In genomic region chr7:73520673-73521635, GRCh38 we compare ENCODE assay signal across 1 cellular context.
TF ChIP-seq lines count a peak whose summit lies in the region.

No MANE protein-coding gene starts in this region.

TF ChIP-seq in HepG2, 621 proteins besides CTCF, POLR2A, EP300 and RAD21:
- TF ChIP-seq MAZ (IDR thresholded peaks at IDR 0.05; ENCODE audit: borderline replicate concordance, low read depth, low read length): no peak
- TF ChIP-seq MAZ (CRISPR knock-in tag; IDR thresholded peaks at IDR 0.05; ENCODE audit: low read depth): 0 out of 2 replicates have a peak, but pooled peaks have one; percentile 34
- no peak for TF ChIP-seq SMAD9 (CRISPR knock-in tag; IDR thresholded peaks at IDR 0.05)
- TF ChIP-seq CBX2 (IDR thresholded peaks at IDR 0.05; ENCODE audit: low read depth, low read length): no peak
- TF ChIP-seq CBX2 (CRISPR knock-in tag; IDR thresholded peaks at IDR 0.05; ENCODE audit: low read depth): no peak
- TF ChIP-seq, protein P1, sequence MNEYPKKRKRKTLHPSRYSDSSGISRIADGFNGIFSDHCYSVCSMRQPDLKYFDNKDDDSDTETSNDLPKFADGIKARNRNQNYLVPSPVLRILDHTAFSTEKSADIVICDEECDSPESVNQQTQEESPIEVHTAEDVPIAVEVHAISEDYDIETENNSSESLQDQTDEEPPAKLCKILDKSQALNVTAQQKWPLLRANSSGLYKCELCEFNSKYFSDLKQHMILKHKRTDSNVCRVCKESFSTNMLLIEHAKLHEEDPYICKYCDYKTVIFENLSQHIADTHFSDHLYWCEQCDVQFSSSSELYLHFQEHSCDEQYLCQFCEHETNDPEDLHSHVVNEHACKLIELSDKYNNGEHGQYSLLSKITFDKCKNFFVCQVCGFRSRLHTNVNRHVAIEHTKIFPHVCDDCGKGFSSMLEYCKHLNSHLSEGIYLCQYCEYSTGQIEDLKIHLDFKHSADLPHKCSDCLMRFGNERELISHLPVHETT (CRISPR knock-in tag; conservative IDR thresholded peaks at IDR 0.05): no peak
- TF ChIP-seq PLRG1 (conservative IDR thresholded peaks at IDR 0.05): no peak
- 0 out of 2 replicates have a peak, but pooled peaks have one; percentile 31 for TF ChIP-seq DNMT3B (CRISPR knock-in tag; conservative IDR thresholded peaks at IDR 0.05)
- TF ChIP-seq ZNF674 (CRISPR knock-in tag; IDR thresholded peaks at IDR 0.05; ENCODE audit: low read depth): 0 out of 2 replicates have a peak, but pooled peaks have one; percentile 11
- no peak for TF ChIP-seq KDM2A (CRISPR knock-in tag; IDR thresholded peaks at IDR 0.05; ENCODE audit: borderline replicate concordance, low read depth)
- TF ChIP-seq ZNF615 (CRISPR knock-in tag; IDR thresholded peaks at IDR 0.05; ENCODE audit: borderline replicate concordance): 0 out of 2 replicates have a peak, but pooled peaks have one; percentile 60
- peak; percentile 32 for TF ChIP-seq XRCC5 (optimal IDR thresholded peaks at IDR 0.05; ENCODE audit: low read length)
- TF ChIP-seq SALL2 (CRISPR knock-in tag; IDR thresholded peaks at IDR 0.05): no peak
